ENCODE assay signal across 32 cellular contexts in the genomic region with DNA sequence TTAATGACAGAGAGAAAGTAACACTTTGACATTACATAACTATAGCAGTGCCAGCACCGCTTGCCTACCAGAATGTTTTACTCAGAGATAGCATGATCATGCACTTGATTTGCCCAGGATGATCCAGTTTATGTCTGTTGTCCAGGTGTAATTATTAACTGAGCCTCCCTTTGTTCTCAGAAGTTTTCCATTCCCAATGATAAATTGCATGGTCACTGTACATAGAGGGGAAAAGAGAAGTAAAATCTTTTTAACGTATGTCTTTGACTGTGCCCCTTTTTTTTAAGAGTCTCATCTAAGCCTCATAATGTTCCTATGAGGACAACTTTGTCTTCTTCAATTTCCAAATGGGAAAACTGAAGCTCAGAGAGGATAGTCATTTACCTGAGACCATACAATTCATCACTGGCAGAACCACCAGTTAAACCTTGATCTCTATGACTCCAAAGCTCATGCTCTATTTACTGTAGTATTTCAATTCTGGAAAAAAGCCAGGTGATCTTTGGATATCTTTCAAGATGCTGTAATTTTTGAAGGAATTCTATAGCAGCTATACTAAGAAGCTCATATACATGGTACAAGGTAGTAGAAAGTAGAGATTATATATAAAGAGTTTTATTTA. TPM values are rescaled to one million over a fixed set of nuclear protein-coding genes. Genes with fewer than 3 reads are reported as not detected.
"Had no signal": no experiment of that assay in that cellular context is flagged by ENCODE, and none has a peak within 500 bp of the region (broad histone marks: within the 10 kb centered on the region; RNA-seq: fewer than 3 reads in every experiment).

No MANE protein-coding gene starts in this region.

- FAIRE-seq: keratinocyte, pancreas had no signal

- H3K27ac Mint-ChIP-seq: activated CD4-positive, alpha-beta memory T cell treated with anti-CD3 and anti-CD28 coated beads, Interleukin-2, amount 10 ng/mL, durations not matched to agents 7 days and 5 days; activated CD4-positive, alpha-beta T cell treated with anti-CD3 and anti-CD28 coated beads, Interleukin-2, amount 10 ng/mL, durations not matched to agents 7 days and 5 days; activated naive CD4-positive, alpha-beta T cell treated with anti-CD3 and anti-CD28 coated beads, Interleukin-2, amount 10 ng/mL, durations not matched to agents 7 days and 5 days; activated naive CD8-positive, alpha-beta T cell treated with anti-CD3 and anti-CD28 coated beads, Interleukin-2, amount 10 ng/mL, durations not matched to agents 7 days and 5 days; activated T-cell treated with anti-CD3 and anti-CD28 coated beads, Interleukin-2, amount 50 U/mL, for 24 hours; effector memory CD8-positive, alpha-beta T cell; naive B cell; T-helper 17 cell had no signal

- ATAC-seq: effector memory CD8-positive, alpha-beta T cell; gastroesophageal sphincter; pancreas; T-helper 17 cell; upper lobe of right lung had no signal

- H3K36me3 Mint-ChIP-seq: activated naive CD4-positive, alpha-beta T cell treated with anti-CD3 and anti-CD28 coated beads, Interleukin-2, amount 10 ng/mL, durations not matched to agents 7 days and 5 days; activated naive CD8-positive, alpha-beta T cell treated with anti-CD3 and anti-CD28 coated beads, Interleukin-2, amount 10 ng/mL, durations not matched to agents 7 days and 5 days; brain had no signal

- DNase-seq: activated CD4-positive, alpha-beta memory T cell treated with anti-CD3 and anti-CD28 coated beads, Interleukin-2, amount 10 ng/mL, durations not matched to agents 7 days and 5 days; activated CD4-positive, alpha-beta T cell treated with anti-CD3 and anti-CD28 coated beads, Interleukin-2, amount 10 ng/mL, durations not matched to agents 7 days and 5 days; activated CD4-positive, CD25-positive, alpha-beta regulatory T cell treated with anti-CD3 and anti-CD28 coated beads, Interleukin-2, amount 50 U/mL, for 72 hours; activated CD8-positive, alpha-beta memory T cell treated with anti-CD3 and anti-CD28 coated beads, Interleukin-2, amount 50 U/mL, for 48 hours; activated gamma-delta T cell; activated naive CD4-positive, alpha-beta T cell treated with anti-CD3 and anti-CD28 coated beads, Interleukin-2, amount 10 ng/mL, durations not matched to agents 7 days and 5 days; activated naive CD8-positive, alpha-beta T cell treated with anti-CD3 and anti-CD28 coated beads, Interleukin-2, amount 10 ng/mL, durations not matched to agents 7 days and 5 days; activated T-cell treated with anti-CD3 and anti-CD28 coated beads, Interleukin-2, amount 50 U/mL, for 24 hours; cerebellar nuclear complex; cortex of kidney; effector memory CD8-positive, alpha-beta T cell; erythroblast; hippocampal formation; left ventricle myocardium inferior; mammary epithelial cell; naive B cell; nucleus accumbens; pancreas; stimulated activated CD4-positive, alpha-beta T cell treated with anti-CD3 and anti-CD28 coated beads, Interleukin-15, amount 100 ng/mL, for 24 hours; stimulated activated naive CD4-positive, alpha-beta T cell; T-helper 17 cell; T1000; tibial artery; upper lobe of right lung had no signal

- H3K27me3 Mint-ChIP-seq: activated CD4-positive, alpha-beta memory T cell treated with anti-CD3 and anti-CD28 coated beads, Interleukin-2, amount 10 ng/mL, durations not matched to agents 7 days and 5 days; activated CD4-positive, alpha-beta T cell treated with anti-CD3 and anti-CD28 coated beads, Interleukin-2, amount 10 ng/mL, durations not matched to agents 7 days and 5 days; activated naive CD8-positive, alpha-beta T cell treated with anti-CD3 and anti-CD28 coated beads, Interleukin-2, amount 10 ng/mL, durations not matched to agents 7 days and 5 days; brain; naive B cell had no signal

- H3K4me1 Mint-ChIP-seq: activated CD4-positive, alpha-beta memory T cell treated with anti-CD3 and anti-CD28 coated beads, Interleukin-2, amount 10 ng/mL, durations not matched to agents 7 days and 5 days; activated CD4-positive, alpha-beta T cell treated with anti-CD3 and anti-CD28 coated beads, Interleukin-2, amount 10 ng/mL, durations not matched to agents 7 days and 5 days; activated naive CD4-positive, alpha-beta T cell treated with anti-CD3 and anti-CD28 coated beads, Interleukin-2, amount 10 ng/mL, durations not matched to agents 7 days and 5 days; activated naive CD8-positive, alpha-beta T cell treated with anti-CD3 and anti-CD28 coated beads, Interleukin-2, amount 10 ng/mL, durations not matched to agents 7 days and 5 days; brain; naive B cell; neural crest cell; T-helper 17 cell had no signal

- H3K4me3 Mint-ChIP-seq: activated CD4-positive, alpha-beta memory T cell treated with anti-CD3 and anti-CD28 coated beads, Interleukin-2, amount 10 ng/mL, durations not matched to agents 7 days and 5 days; activated CD4-positive, alpha-beta T cell treated with anti-CD3 and anti-CD28 coated beads, Interleukin-2, amount 10 ng/mL, durations not matched to agents 7 days and 5 days; activated naive CD4-positive, alpha-beta T cell treated with anti-CD3 and anti-CD28 coated beads, Interleukin-2, amount 10 ng/mL, durations not matched to agents 7 days and 5 days; activated naive CD8-positive, alpha-beta T cell treated with anti-CD3 and anti-CD28 coated beads, Interleukin-2, amount 10 ng/mL, durations not matched to agents 7 days and 5 days; activated T-cell treated with anti-CD3 and anti-CD28 coated beads, Interleukin-2, amount 50 U/mL, for 24 hours; brain; effector memory CD8-positive, alpha-beta T cell; naive B cell; neural crest cell; T-helper 17 cell had no signal

- H3K9me3 Mint-ChIP-seq: activated CD4-positive, alpha-beta T cell treated with anti-CD3 and anti-CD28 coated beads, Interleukin-2, amount 10 ng/mL, durations not matched to agents 7 days and 5 days; activated naive CD4-positive, alpha-beta T cell treated with anti-CD3 and anti-CD28 coated beads, Interleukin-2, amount 10 ng/mL, durations not matched to agents 7 days and 5 days; activated T-cell treated with anti-CD3 and anti-CD28 coated beads, Interleukin-2, amount 50 U/mL, for 24 hours; neural crest cell had no signal

RNA-seq across cellular contexts. Expression of gene C3orf85, which starts 25.1 kb away (rescaled TPM):
- total RNA-seq: activated CD4-positive, alpha-beta memory T cell treated with anti-CD3 and anti-CD28 coated beads, Interleukin-2, amount 10 ng/mL, durations not matched to agents 7 days and 5 days; activated CD4-positive, alpha-beta T cell treated with anti-CD3 and anti-CD28 coated beads, Interleukin-2, amount 10 ng/mL, durations not matched to agents 7 days and 5 days; activated naive CD8-positive, alpha-beta T cell treated with anti-CD3 and anti-CD28 coated beads, Interleukin-2, amount 10 ng/mL, durations not matched to agents 7 days and 5 days; ascending aorta; cardiac muscle cell; gastroesophageal sphincter; left ventricle myocardium inferior; mammary epithelial cell; neural crest cell; pancreas; prostate gland; suprapubic skin; T-helper 17 cell; upper lobe of right lung had no signal

RNA-seq across cellular contexts. Expression of gene MORC1, which starts 43.7 kb away (rescaled TPM):
- total RNA-seq: activated CD4-positive, alpha-beta memory T cell treated with anti-CD3 and anti-CD28 coated beads, Interleukin-2, amount 10 ng/mL, durations not matched to agents 7 days and 5 days; activated CD4-positive, alpha-beta T cell treated with anti-CD3 and anti-CD28 coated beads, Interleukin-2, amount 10 ng/mL, durations not matched to agents 7 days and 5 days; activated naive CD8-positive, alpha-beta T cell treated with anti-CD3 and anti-CD28 coated beads, Interleukin-2, amount 10 ng/mL, durations not matched to agents 7 days and 5 days; ascending aorta; cardiac muscle cell; gastroesophageal sphincter; left ventricle myocardium inferior; mammary epithelial cell; neural crest cell; pancreas; suprapubic skin; upper lobe of right lung had no signal
